ENCODE assay signal across 1 cellular context in the genomic region with DNA sequence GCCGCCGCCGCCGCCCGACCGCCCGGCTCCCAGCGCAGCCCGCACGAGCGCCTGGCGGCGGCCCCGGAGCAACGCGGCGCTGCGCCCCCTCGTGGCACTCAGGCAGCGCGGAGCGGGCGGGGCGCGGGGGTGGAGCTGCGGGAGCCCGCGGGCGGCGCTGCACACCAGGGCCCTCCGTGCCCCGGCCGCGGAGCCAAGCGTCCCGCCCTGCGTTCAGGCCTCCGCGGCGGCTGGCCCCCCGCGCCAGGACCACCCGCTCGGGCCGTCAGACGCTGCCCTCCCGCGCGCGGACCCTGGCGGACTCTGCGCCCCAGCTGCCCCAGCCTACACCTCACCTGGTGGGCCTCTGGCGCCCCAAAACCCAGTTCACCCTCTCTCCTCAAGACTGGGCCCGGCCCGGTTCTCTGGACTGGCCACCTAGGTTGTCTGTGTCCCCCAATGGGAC.
TF ChIP-seq lines count a peak whose summit lies in the region.

TSS of gene RASGEF1C (minus strand) at position 75 of the 445 bp plus-strand sequence. CDS start 71,159 bp downstream, outside the sequence.

TF ChIP-seq in HepG2, 621 proteins besides CTCF, POLR2A, EP300 and RAD21 (continued from another document):
- TF ChIP-seq MAX (IDR thresholded peaks at IDR 0.05) (0 out of 2 replicates have a peak, but pooled peaks have one; percentile 8), ZNF263 (CRISPR knock-in tag; IDR thresholded peaks at IDR 0.05) (no peak), ZNF768 (CRISPR knock-in tag; IDR thresholded peaks at IDR 0.05) (peak; percentile 11; the same call in 1 of the 2 replicates), HMGXB4 (CRISPR knock-in tag; IDR thresholded peaks at IDR 0.05; ENCODE audit: borderline replicate concordance in 1 of 2, low read depth in 1 of 2) (0 out of 4 replicates have a peak, but pooled peaks of 1 of the 2 experiments have one; percentile 29), POLR2AphosphoS2 (IDR thresholded peaks at IDR 0.05; ENCODE audit: low read depth, low read length) (no peak), ZFP82 (CRISPR knock-in tag; IDR thresholded peaks at IDR 0.05; ENCODE audit: borderline replicate concordance) (no peak), NR3C1 (CRISPR knock-in tag; IDR thresholded peaks at IDR 0.05) (no peak), STAG1 (CRISPR knock-in tag; IDR thresholded peaks at IDR 0.05) (peak; percentile 41), ZFY (CRISPR knock-in tag; IDR thresholded peaks at IDR 0.05) (0 out of 2 replicates have a peak, but pooled peaks have one; percentile 20), YY1 (IDR thresholded peaks at IDR 0.05; ENCODE audit: insufficient read depth, insufficient replicate concordance, low read depth, low read length) (peak; percentile 35), CENPBD1 (CRISPR knock-in tag; IDR thresholded peaks at IDR 0.05; ENCODE audit: borderline replicate concordance, low read depth) (no peak), ZNF574 (CRISPR knock-in tag; IDR thresholded peaks at IDR 0.05) (0 out of 2 replicates have a peak, but pooled peaks have one; percentile 10), ZNF142 (CRISPR knock-in tag; IDR thresholded peaks at IDR 0.05) (peak; percentile 91)
